Comparison of ENCODE assay signal across 11 cellular contexts in genomic region chr3:12886106-12886679, GRCh38. TPM values are rescaled to one million over a fixed set of nuclear protein-coding genes. Genes with fewer than 3 reads are reported as not detected.
DNase-seq lines count a peak whose midpoint lies in the region; ATAC-seq, FAIRE-seq and TF ChIP-seq lines count a peak whose summit lies in the region.
"Had no signal": no experiment of that assay in that cellular context is flagged by ENCODE, and none has a peak within 500 bp of the region (broad histone marks: within the 10 kb centered on the region; RNA-seq: fewer than 3 reads in every experiment).

No MANE protein-coding gene starts in this region.

- peak overlapping the region; percentile 4 for H3K27ac Mint-ChIP-seq in activated CD8-positive, alpha-beta T cell treated with anti-CD3 and anti-CD28 coated beads, Interleukin-2, amount 10 ng/mL, durations not matched to agents 7 days and 5 days
- H3K27ac Mint-ChIP-seq: GM23338 had no signal

- peaks cover 0 to 5% (median 0%) of the 10 kb centered on the region in 4 donors for H3K27me3 ChIP-seq in pancreas

- no peaks in the 10 kb centered on the region for H3K4me1 ChIP-seq in pancreas

- CTCF ChIA-PET in activated CD8-positive, alpha-beta T cell treated with anti-CD3 and anti-CD28 coated beads, Interleukin-2, amount 10 ng/mL, durations not matched to agents 7 days and 5 days (lab: Charles Lee) = interaction anchor here (0.7 to 2.3 kb wide), 6 partner anchors 9 to 98 kb away, joined by 3 to 11 read pairs (median 9); partner anchors contain the start of gene RPL32

- POLR2A ChIA-PET in activated CD8-positive, alpha-beta T cell treated with anti-CD3 and anti-CD28 coated beads, Interleukin-2, amount 10 ng/mL, durations not matched to agents 7 days and 5 days (lab: Charles Lee) = interaction anchor here (1.0 to 1.2 kb wide), 2 partner anchors 45 to 69 kb away, joined by 3 to 7 read pairs; partner anchors contain the start of gene RPL32

- intact Hi-C loops in pancreas (cut with DNase I) = no loop called here

- DNase-seq in activated CD4-positive, alpha-beta T cell treated with anti-CD3 and anti-CD28 coated beads for 48 hours = peak; percentile 20
- DNase-seq in activated CD4-positive, alpha-beta T cell treated with anti-CD3 and anti-CD28 coated beads, Interleukin-2, amount 50 U/mL, for 1 hour = no peak
- peak; percentile 35 for DNase-seq in activated CD8-positive, alpha-beta T cell treated with anti-CD3 and anti-CD28 coated beads, Interleukin-2, amount 10 ng/mL, durations not matched to agents 7 days and 5 days
- DNase-seq in stimulated activated CD4-positive, alpha-beta T cell treated with anti-CD3 and anti-CD28 coated beads, Interleukin-4, amount 100 ng/mL, for 24 hours = peak; percentile 25
- DNase-seq in T-helper 1 cell (no peak), pancreas (no peak)
- DNase-seq: left colon, NCI-H187 treated with DMSO at 0.1 percent for 48 hours had no signal

- no peaks in the 10 kb centered on the region for H3K36me3 ChIP-seq in pancreas

- peaks cover 31% of the 10 kb centered on the region for H3K27me3 Mint-ChIP-seq in activated CD8-positive, alpha-beta T cell treated with anti-CD3 and anti-CD28 coated beads, Interleukin-2, amount 10 ng/mL, durations not matched to agents 7 days and 5 days (ENCODE audit: low read depth)

- no peak for TF ChIP-seq CTCF in pancreas (IDR thresholded peaks at IDR 0.05)

- FAIRE-seq in pancreas (lab: Jason Lieb, UNC) = no peak

- H3K27ac ChIP-seq in pancreas = no peak overlapping the region

- peaks cover 13% of the 10 kb centered on the region for H3K4me1 Mint-ChIP-seq in activated CD8-positive, alpha-beta T cell treated with anti-CD3 and anti-CD28 coated beads, Interleukin-2, amount 10 ng/mL, durations not matched to agents 7 days and 5 days (ENCODE audit: low read depth)

- H3K9me3 Mint-ChIP-seq in activated CD8-positive, alpha-beta T cell treated with anti-CD3 and anti-CD28 coated beads, Interleukin-2, amount 10 ng/mL, durations not matched to agents 7 days and 5 days (ENCODE audit: insufficient read depth) = no peaks in the 10 kb centered on the region

- ATAC-seq in HG02678 (IDR thresholded peaks at IDR 0.05; ENCODE audit: unreplicated experiment) (peak; percentile 63), GM21381 (IDR thresholded peaks at IDR 0.05; ENCODE audit: unreplicated experiment) (no peak), pancreas (no peak)
- peak; percentile 63 for ATAC-seq in activated CD8-positive, alpha-beta T cell treated with anti-CD3 and anti-CD28 coated beads, Interleukin-2, amount 10 ng/mL, durations not matched to agents 7 days and 5 days
- ATAC-seq: GM23338, left colon had no signal

- H3K4me3 Mint-ChIP-seq in activated CD8-positive, alpha-beta T cell treated with anti-CD3 and anti-CD28 coated beads, Interleukin-2, amount 10 ng/mL, durations not matched to agents 7 days and 5 days = peak overlapping the region; percentile 10
- H3K4me3 Mint-ChIP-seq: GM23338 had no signal

- WGBS in pancreas, 2 donors = 62 to 69% methylated on average over 10 of the region's 10 CpGs

- no peaks in the 10 kb centered on the region for H3K36me3 Mint-ChIP-seq in activated CD8-positive, alpha-beta T cell treated with anti-CD3 and anti-CD28 coated beads, Interleukin-2, amount 10 ng/mL, durations not matched to agents 7 days and 5 days (ENCODE audit: low read depth)

- H3K9me3 ChIP-seq in pancreas = no peaks in the 10 kb centered on the region

- H3K4me3 ChIP-seq in pancreas = no peak overlapping the region
- H3K4me3 ChIP-seq: GM23338 had no signal

RNA-seq across cellular contexts. Expression of gene RPL32, which starts 44.8 kb away (rescaled TPM):
- total RNA-seq in activated CD8-positive, alpha-beta T cell treated with anti-CD3 and anti-CD28 coated beads, Interleukin-2, amount 10 ng/mL, durations not matched to agents 7 days and 5 days = 1,000 to 10,000 TPM; 1,764 to 1,890 TPM
- total RNA-seq in pancreas = 1,000 to 10,000 TPM in 4 of 6 donors, 100 to 1,000 TPM in 2; 931 to 1,623 (median 1,120) TPM
- polyA plus RNA-seq in pancreas = 1,000 to 10,000 TPM; 1,584 to 1,793 TPM

Comparison
In these comparisons a context has a peak if more than half of its experiments do, and no peak if none do; other contexts are left out.
1. DNase-seq: peak in activated CD4-positive, alpha-beta T cell treated with anti-CD3 and anti-CD28 coated beads for 48 hours (single experiment), activated CD8-positive, alpha-beta T cell treated with anti-CD3 and anti-CD28 coated beads, Interleukin-2, amount 10 ng/mL, durations not matched to agents 7 days and 5 days (single experiment) and stimulated activated CD4-positive, alpha-beta T cell treated with anti-CD3 and anti-CD28 coated beads, Interleukin-4, amount 100 ng/mL, for 24 hours (single experiment); none in activated CD4-positive, alpha-beta T cell treated with anti-CD3 and anti-CD28 coated beads, Interleukin-2, amount 50 U/mL, for 1 hour (single experiment), T-helper 1 cell (0 of 5) and pancreas (0 of 6).
2. ATAC-seq: peak in HG02678 (single experiment) and activated CD8-positive, alpha-beta T cell treated with anti-CD3 and anti-CD28 coated beads, Interleukin-2, amount 10 ng/mL, durations not matched to agents 7 days and 5 days (single experiment); none in GM21381 (single experiment) and pancreas (0 of 4).